18 cellular contexts compared by ENCODE assay signal in genomic region chr15:86876387-86876786, GRCh38.
A peak's percentile ranks its signal among the peaks of the same experiment; 100 is the strongest.
DNase-seq lines count a peak whose midpoint lies in the region; ATAC-seq and TF ChIP-seq lines count a peak whose summit lies in the region.
"Had no signal": no experiment of that assay in that cellular context is flagged by ENCODE, and none has a peak within 500 bp of the region (broad histone marks: within the 10 kb centered on the region; RNA-seq: fewer than 3 reads in every experiment).

No MANE protein-coding gene starts in this region.

- H3K9ac ChIP-seq in PC-3 (ENCODE audit: low read length) = no peak overlapping the region
- H3K9ac ChIP-seq: BLaER1 treated with 17β-estradiol and CSF1 and Interleukin-3, amounts not matched to agents 10 nM and 100 nM had no signal

- H3K4me3 ChIP-seq in PC-3 (ENCODE audit: low read length) (no peak overlapping the region), psoas muscle (no peak overlapping the region), body of pancreas (no peak overlapping the region), breast epithelium (no peak overlapping the region)
- H3K4me3 ChIP-seq: BLaER1 treated with 17β-estradiol and CSF1 and Interleukin-3, amounts not matched to agents 10 nM and 100 nM; GM12878 had no signal

- peak; percentile 20 for DNase-seq in PC-3
- no peak for DNase-seq in psoas muscle
- DNase-seq in body of pancreas = no peak
- no peak for DNase-seq in stimulated activated naive CD4-positive, alpha-beta T cell (lab: John Stamatoyannopoulos, UW)
- no peak for DNase-seq in breast epithelium (ENCODE audit: low spot score in 2 of 2)
- DNase-seq: CD4-positive, CD25-positive, alpha-beta regulatory T cell; CD8-positive, alpha-beta memory T cell; COR-L47; DMS 273 treated with DMSO at 0.1 percent for 48 hours; DMS53; DND-41; EL; H9 had no signal

- TF ChIP-seq CTCF in C4-2B (conservative IDR thresholded peaks at IDR 0.05) (no peak), PC-3 (conservative IDR thresholded peaks at IDR 0.05; ENCODE audit: low read depth, low read length) (no peak), psoas muscle (IDR thresholded peaks at IDR 0.05) (no peak), body of pancreas (IDR thresholded peaks at IDR 0.05) (no peak), breast epithelium (IDR thresholded peaks at IDR 0.05) (no peak)

- peak overlapping the region; percentile 13; the same call in 1 of the 2 replicates for H3K4me2 ChIP-seq in PC-3 (ENCODE audit: low read length)
- H3K4me2 ChIP-seq: BLaER1 treated with 17β-estradiol and CSF1 and Interleukin-3, amounts not matched to agents 10 nM and 100 nM had no signal

- H3K9me3 ChIP-seq in PC-3 (ENCODE audit: low read length) = no peaks in the 10 kb centered on the region
- no peaks in the 10 kb centered on the region for H3K9me3 ChIP-seq in psoas muscle
- no peaks in the 10 kb centered on the region for H3K9me3 ChIP-seq in body of pancreas
- no peaks in the 10 kb centered on the region for H3K9me3 ChIP-seq in breast epithelium
- H3K9me3 ChIP-seq: BLaER1 treated with 17β-estradiol and CSF1 and Interleukin-3, amounts not matched to agents 10 nM and 100 nM had no signal

- peaks cover 15% of the 10 kb centered on the region for H3K4me1 ChIP-seq in PC-3 (ENCODE audit: insufficient read depth, low read length)
- H3K4me1 ChIP-seq in psoas muscle = peaks cover 3% of the 10 kb centered on the region
- no peaks in the 10 kb centered on the region for H3K4me1 ChIP-seq in body of pancreas
- H3K4me1 ChIP-seq in breast epithelium = no peaks in the 10 kb centered on the region
- H3K4me1 ChIP-seq: BLaER1 treated with 17β-estradiol and CSF1 and Interleukin-3, amounts not matched to agents 10 nM and 100 nM had no signal

- H3F3A ChIP-seq in PC-3 (ENCODE audit: low read length, unreplicated experiment) = no peaks in the 10 kb centered on the region

- TF ChIP-seq POLR2A in body of pancreas (IDR thresholded peaks at IDR 0.05) = no peak
- no peak for TF ChIP-seq POLR2A in breast epithelium (IDR thresholded peaks at IDR 0.05)

- intact Hi-C loops in PC-3 (cut with micrococcal nuclease) = no loop called here
- intact Hi-C loops in psoas muscle (cut with DNase I) = loop anchor here (5.0 to 10.0 kb wide), 2 partner anchors 74 to 252 kb away; no protein-coding TSS in a partner anchor
- intact Hi-C loops in body of pancreas (cut with DNase I) = no loop called here
- intact Hi-C loops in breast epithelium (cut with DNase I; ENCODE audit: low total_unique reads) = no loop called here

- 40 to 72% (median 42%) methylated on average over 2 of the region's 2 CpGs for WGBS in psoas muscle, 3 donors
- WGBS in body of pancreas, 2 donors = 51 to 68% methylated on average over 2 of the region's 2 CpGs

- H3K27ac ChIP-seq in C4-2B (0 out of 2 replicates have a peak overlapping the region, but pooled peaks have one; percentile 11), PC-3 (ENCODE audit: low read length) (no peak overlapping the region), psoas muscle (peak overlapping the region; percentile 39), body of pancreas (no peak overlapping the region), breast epithelium (no peak overlapping the region)
- H3K27ac ChIP-seq: BLaER1 treated with 17β-estradiol and CSF1 and Interleukin-3, amounts not matched to agents 10 nM and 100 nM had no signal

- no peak overlapping the region for H2AFZ ChIP-seq in PC-3 (ENCODE audit: low read length)

- BruUV-seq in PC-3 (replicated peaks; lab: Mats Ljungman, UMichigan) = no TSS peak

- H3K79me2 ChIP-seq in PC-3 (ENCODE audit: low read length) = no peaks in the 10 kb centered on the region

- H3K9me2 ChIP-seq in PC-3 (replicated peaks; ENCODE audit: low read length) = no peaks in the 10 kb centered on the region

- POLR2A ChIA-PET in PC-3 (lab: Charles Lee; ENCODE audit: unreplicated experiment) = no interaction called here

- no peaks in the 10 kb centered on the region for H4K20me1 ChIP-seq in PC-3 (ENCODE audit: low read length)
- H4K20me1 ChIP-seq: BLaER1 treated with 17β-estradiol and CSF1 and Interleukin-3, amounts not matched to agents 10 nM and 100 nM had no signal

- no peaks in the 10 kb centered on the region for H3K36me3 ChIP-seq in PC-3 (ENCODE audit: low read depth, low read length)
- H3K36me3 ChIP-seq in psoas muscle (ENCODE audit: insufficient read depth in 1 of 2, low read depth in 1 of 2) = no peaks in the 10 kb centered on the region
- H3K36me3 ChIP-seq in body of pancreas (replicated peaks in 1 of 2; ENCODE audit: insufficient read depth in 1 of 2, low read depth in 2 of 2) = no peaks in the 10 kb centered on the region
- no peaks in the 10 kb centered on the region for H3K36me3 ChIP-seq in breast epithelium
- H3K36me3 ChIP-seq: BLaER1 treated with 17β-estradiol and CSF1 and Interleukin-3, amounts not matched to agents 10 nM and 100 nM had no signal

- H3K27me3 ChIP-seq in PC-3 (ENCODE audit: low read length) (no peaks in the 10 kb centered on the region), psoas muscle (ENCODE audit: insufficient read depth in 3 of 3, low read length in 2 of 3) (no peaks in the 10 kb centered on the region), body of pancreas (no peaks in the 10 kb centered on the region), breast epithelium (no peaks in the 10 kb centered on the region)
- H3K27me3 ChIP-seq: BLaER1 treated with 17β-estradiol and CSF1 and Interleukin-3, amounts not matched to agents 10 nM and 100 nM had no signal

- CTCF ChIA-PET in PC-3 (lab: Charles Lee) = no interaction called here

- ATAC-seq in PC-3 = no peak
- peak; percentile 22 for ATAC-seq in SK-N-SH treated with all-trans-retinoic acid at 6 μM for 48 hours
- ATAC-seq in psoas muscle = peak in 1 of 4 donors; percentile 64
- no peak for ATAC-seq in body of pancreas
- ATAC-seq: GM12878, HepG2 had no signal

TF ChIP-seq in SK-N-SH treated with all-trans-retinoic acid at 6 μM for 48 hours, 23 proteins besides CTCF, POLR2A, EP300 and RAD21 (continues in another document):
- TF ChIP-seq BACH2 (CRISPR knock-in tag; IDR thresholded peaks at IDR 0.05; ENCODE audit: borderline replicate concordance) = no peak
- TF ChIP-seq ZC3H10 (CRISPR knock-in tag; IDR thresholded peaks at IDR 0.05) = no peak
- TF ChIP-seq ISL1 (CRISPR knock-in tag; IDR thresholded peaks at IDR 0.05) = no peak
- no peak for TF ChIP-seq SNAI2 (CRISPR knock-in tag; IDR thresholded peaks at IDR 0.05)
- TF ChIP-seq ZNF70 (CRISPR knock-in tag; IDR thresholded peaks at IDR 0.05) = no peak
- no peak for TF ChIP-seq TCF4 (CRISPR knock-in tag; IDR thresholded peaks at IDR 0.05; ENCODE audit: borderline replicate concordance)
- no peak for TF ChIP-seq RARB (CRISPR knock-in tag; IDR thresholded peaks at IDR 0.05)
- TF ChIP-seq, protein P1, sequence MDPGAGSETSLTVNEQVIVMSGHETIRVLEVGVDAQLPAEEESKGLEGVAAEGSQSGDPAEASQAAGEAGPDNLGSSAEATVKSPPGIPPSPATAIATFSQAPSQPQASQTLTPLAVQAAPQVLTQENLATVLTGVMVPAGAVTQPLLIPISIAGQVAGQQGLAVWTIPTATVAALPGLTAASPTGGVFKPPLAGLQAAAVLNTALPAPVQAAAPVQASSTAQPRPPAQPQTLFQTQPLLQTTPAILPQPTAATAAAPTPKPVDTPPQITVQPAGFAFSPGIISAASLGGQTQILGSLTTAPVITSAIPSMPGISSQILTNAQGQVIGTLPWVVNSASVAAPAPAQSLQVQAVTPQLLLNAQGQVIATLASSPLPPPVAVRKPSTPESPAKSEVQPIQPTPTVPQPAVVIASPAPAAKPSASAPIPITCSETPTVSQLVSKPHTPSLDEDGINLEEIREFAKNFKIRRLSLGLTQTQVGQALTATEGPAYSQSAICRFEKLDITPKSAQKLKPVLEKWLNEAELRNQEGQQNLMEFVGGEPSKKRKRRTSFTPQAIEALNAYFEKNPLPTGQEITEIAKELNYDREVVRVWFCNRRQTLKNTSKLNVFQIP (CRISPR knock-in tag; IDR thresholded peaks at IDR 0.05; ENCODE audit: borderline replicate concordance, low read depth) = no peak
- no peak for TF ChIP-seq TOX (CRISPR knock-in tag; IDR thresholded peaks at IDR 0.05; ENCODE audit: borderline replicate concordance)
- TF ChIP-seq ZNF8 (CRISPR knock-in tag; IDR thresholded peaks at IDR 0.05) = no peak
- TF ChIP-seq PPARA (CRISPR knock-in tag; IDR thresholded peaks at IDR 0.05; ENCODE audit: borderline replicate concordance) = no peak
- TF ChIP-seq GLIS3 (CRISPR knock-in tag; IDR thresholded peaks at IDR 0.05) = no peak
- no peak for TF ChIP-seq OSR1 (CRISPR knock-in tag; IDR thresholded peaks at IDR 0.05)
- TF ChIP-seq, protein P2, sequence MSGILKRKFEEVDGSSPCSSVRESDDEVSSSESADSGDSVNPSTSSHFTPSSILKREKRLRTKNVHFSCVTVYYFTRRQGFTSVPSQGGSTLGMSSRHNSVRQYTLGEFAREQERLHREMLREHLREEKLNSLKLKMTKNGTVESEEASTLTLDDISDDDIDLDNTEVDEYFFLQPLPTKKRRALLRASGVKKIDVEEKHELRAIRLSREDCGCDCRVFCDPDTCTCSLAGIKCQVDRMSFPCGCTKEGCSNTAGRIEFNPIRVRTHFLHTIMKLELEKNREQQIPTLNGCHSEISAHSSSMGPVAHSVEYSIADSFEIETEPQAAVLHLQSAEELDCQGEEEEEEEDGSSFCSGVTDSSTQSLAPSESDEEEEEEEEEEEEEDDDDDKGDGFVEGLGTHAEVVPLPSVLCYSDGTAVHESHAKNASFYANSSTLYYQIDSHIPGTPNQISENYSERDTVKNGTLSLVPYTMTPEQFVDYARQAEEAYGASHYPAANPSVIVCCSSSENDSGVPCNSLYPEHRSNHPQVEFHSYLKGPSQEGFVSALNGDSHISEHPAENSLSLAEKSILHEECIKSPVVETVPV (CRISPR knock-in tag; IDR thresholded peaks at IDR 0.05) = no peak
- no peak for TF ChIP-seq ARNTL (CRISPR knock-in tag; IDR thresholded peaks at IDR 0.05; ENCODE audit: borderline replicate concordance, low read depth)

Comparison
In these comparisons a context has a peak if more than half of its experiments do, and no peak if none do; other contexts are left out.
1. H3K27ac ChIP-seq: peak in C4-2B (single experiment) and psoas muscle (single experiment); none in PC-3 (single experiment), body of pancreas (0 of 4) and breast epithelium (0 of 2).
2. intact Hi-C loops: an anchor here in psoas muscle (5.0 to 10.0 kb wide); none called in PC-3, body of pancreas and breast epithelium.